9 cellular contexts compared by ENCODE assay signal in the genomic region with DNA sequence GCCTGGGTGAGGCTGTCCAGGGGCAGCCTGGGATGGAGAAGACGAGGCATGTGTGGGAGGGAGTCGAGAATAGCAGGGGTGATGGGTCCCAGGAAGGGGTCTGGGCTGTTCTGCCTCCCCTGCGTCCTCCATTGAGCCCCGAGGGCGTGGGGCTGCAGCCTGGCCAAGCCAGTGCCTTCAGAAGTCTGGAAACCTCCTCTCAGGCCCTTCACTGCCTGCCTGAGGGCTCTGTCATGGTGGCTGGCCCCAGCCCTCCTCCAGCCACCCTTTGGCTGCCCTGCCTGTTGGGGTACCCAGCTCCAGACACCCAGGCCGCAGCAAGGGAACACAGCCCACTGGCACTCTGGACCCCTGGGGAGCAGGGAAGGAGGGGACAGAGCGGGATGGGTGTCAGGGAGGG.
"Had no signal": no experiment of that assay in that cellular context is flagged by ENCODE, and none has a peak within 500 bp of the region (broad histone marks: within the 10 kb centered on the region; RNA-seq: fewer than 3 reads in every experiment).

No MANE protein-coding gene starts in this region.

- ATAC-seq: GM23338, HCT116 had no signal

- H3K36me3 ChIP-seq: HAP-1 had no signal

- H3K27ac ChIP-seq: GM23248 had no signal

- H3K4me2 ChIP-seq: GM23338 had no signal

- H2AFZ ChIP-seq: GM23248, GM23338 had no signal

- H3K9me3 ChIP-seq: HAP-1 had no signal

- H3K9ac ChIP-seq: GM23248 had no signal

- DNase-seq: GM23248, GOT3, H7, H9, HCEC 1CT, HFFc6 had no signal

- H3K4me1 ChIP-seq: HAP-1 had no signal

- H3K4me3 ChIP-seq: GM23248, GM23338, HAP-1 had no signal
